Comparison of ENCODE assay signal across 9 cellular contexts in the genomic region with DNA sequence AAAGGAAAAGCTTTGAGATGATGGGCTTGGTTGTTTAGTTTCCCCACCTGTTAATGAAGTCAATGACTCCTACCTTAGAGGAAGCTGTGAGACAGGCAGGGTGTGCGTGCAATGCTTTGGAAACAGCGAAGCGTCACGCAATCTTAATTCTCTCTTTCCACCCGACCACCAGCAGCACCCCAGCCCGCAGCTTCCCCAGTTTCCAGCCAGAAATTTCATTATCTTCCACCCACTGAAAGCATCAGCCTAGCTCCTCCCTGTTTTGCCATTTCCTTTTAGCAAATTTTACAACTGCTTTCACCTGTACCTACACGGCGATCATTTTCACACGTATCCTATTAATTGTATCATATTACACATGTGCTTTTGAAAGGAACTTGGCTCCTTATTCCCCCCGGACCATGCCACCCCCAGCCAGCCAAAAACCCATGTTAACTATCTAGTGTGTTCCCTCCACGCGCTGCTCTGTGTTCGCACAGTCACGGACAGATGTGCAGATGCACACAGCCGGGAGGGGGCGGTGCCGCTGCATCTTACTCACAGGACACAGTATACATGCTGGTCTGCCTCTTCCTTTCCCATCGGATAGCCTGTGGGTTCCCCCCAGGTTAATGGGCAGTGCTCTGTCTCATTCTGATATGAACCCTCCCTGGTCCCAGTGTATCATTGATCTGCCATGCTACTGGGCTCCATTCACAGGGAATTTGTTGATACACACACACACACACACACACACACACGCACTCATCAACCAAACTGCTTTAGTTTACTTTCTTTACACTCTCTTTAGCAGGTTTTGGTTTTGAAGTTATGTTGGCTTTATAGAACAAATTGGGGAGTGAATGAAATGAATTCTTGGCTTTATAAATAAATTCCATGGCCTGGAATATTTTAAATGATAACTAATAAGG. TPM values are rescaled to one million over a fixed set of nuclear protein-coding genes. Genes with fewer than 3 reads are reported as not detected.
DNase-seq lines count a peak whose midpoint lies in the region; ATAC-seq and TF ChIP-seq lines count a peak whose summit lies in the region.
"Had no signal": no experiment of that assay in that cellular context is flagged by ENCODE, and none has a peak within 500 bp of the region (broad histone marks: within the 10 kb centered on the region; RNA-seq: fewer than 3 reads in every experiment).

No MANE protein-coding gene starts in this region.

- intact Hi-C loops in stomach (cut with DNase I; ENCODE audit: low total_unique reads), result no loop called here

- no peaks in the 10 kb centered on the region for H3K9me3 ChIP-seq in mucosa of rectum (ENCODE audit: control insufficient read depth in 2 of 2, low read length in 2 of 2)
- no peaks in the 10 kb centered on the region for H3K9me3 ChIP-seq in stomach

- H3K36me3 ChIP-seq in mucosa of rectum (ENCODE audit: control insufficient read depth in 2 of 2, insufficient read depth in 2 of 2, low read length in 2 of 2) (no peaks in the 10 kb centered on the region), stomach (no peaks in the 10 kb centered on the region)

- TF ChIP-seq CTCF in GM12864 (IDR thresholded peaks at IDR 0.05; ENCODE audit: low read depth, low read length, missing control alignments), result peak; percentile 78
- TF ChIP-seq CTCF in coronary artery (IDR thresholded peaks at IDR 0.05), result no peak
- TF ChIP-seq CTCF in stomach (IDR thresholded peaks at IDR 0.05), result peak in 5 of 7 experiments; percentile 31 to 48 (median 39)

- no peak for TF ChIP-seq EP300 in stomach (IDR thresholded peaks at IDR 0.05)

- no peak for TF ChIP-seq POLR2A in stomach (IDR thresholded peaks at IDR 0.05)

- ATAC-seq in HG03066 (IDR thresholded peaks at IDR 0.05; ENCODE audit: low read depth, unreplicated experiment) (peak; percentile 75), HG03354 (IDR thresholded peaks at IDR 0.05; ENCODE audit: poor library complexity, severe bottlenecking, unreplicated experiment) (no peak)

- WGBS in stomach, 5 donors, result 51 to 66% (median 60%) methylated on average over 19 of the region's 19 CpGs

- DNase-seq in GM12864 (ENCODE audit: low read depth), result peak; percentile 21
- DNase-seq in NCI-H226, result peak; percentile 36
- peak; percentile 52 for DNase-seq in activated CD4-positive, CD25-positive, alpha-beta regulatory T cell treated with anti-CD3 and anti-CD28 coated beads, Interleukin-2, amount 50 U/mL, for 72 hours
- peak; percentile 12 for DNase-seq in coronary artery (ENCODE audit: low spot score)
- peak; percentile 69 for DNase-seq in stomach

- H3K9ac ChIP-seq in mucosa of rectum (ENCODE audit: low read depth in 1 of 2, low read length in 2 of 2), result peak overlapping the region; percentile 17 to 37

- H3K4me1 ChIP-seq in mucosa of rectum (ENCODE audit: control insufficient read depth in 2 of 2, insufficient read depth in 2 of 2, low read length in 2 of 2) (no peaks in the 10 kb centered on the region), stomach (peaks cover 0 to 14% (median 5%) of the 10 kb centered on the region in 4 donors)

- H3K27me3 ChIP-seq in mucosa of rectum (ENCODE audit: control insufficient read depth in 2 of 2, insufficient read depth in 2 of 2, low read length in 2 of 2) (peaks cover 0 to 5% of the 10 kb centered on the region in 2 donors), stomach (no peaks in the 10 kb centered on the region)

- H3K27ac ChIP-seq in coronary artery (no peak overlapping the region), mucosa of rectum (ENCODE audit: low read depth in 2 of 2, low read length in 2 of 2) (no peak overlapping the region), stomach (no peak overlapping the region)
- H3K27ac ChIP-seq: epithelial cell of prostate had no signal

- H3K4me3 ChIP-seq in GM12864 (ENCODE audit: low read depth, low read length) (peak overlapping the region; percentile 24; the same call in 1 of the 2 replicates), coronary artery (no peak overlapping the region), mucosa of rectum (ENCODE audit: low read length in 2 of 2) (peak overlapping the region; percentile 52 to 71), stomach (no peak overlapping the region)

RNA-seq across cellular contexts. Expression of gene CYP27C1, which starts 22.4 kb away (rescaled TPM):
- total RNA-seq in stomach, result 1 to 10 TPM in 1 of 5 donors, not detected in 4; 3.5 TPM
- under 1 TPM; 0.25 to 0.50 (median 0.31) TPM for polyA plus RNA-seq in stomach

Comparison
In these comparisons a context has a peak if more than half of its experiments do, and no peak if none do; other contexts are left out.
1. DNase-seq: peak in every context shown above with its lines; median percentile 69 in stomach; 52 in activated CD4-positive, CD25-positive, alpha-beta regulatory T cell treated with anti-CD3 and anti-CD28 coated beads, Interleukin-2, amount 50 U/mL, for 72 hours; 36 in NCI-H226; 21 in GM12864; 12 in coronary artery.
2. H3K4me3 ChIP-seq: peak in GM12864 (single experiment) and mucosa of rectum (2 of 2); none in coronary artery (single experiment) and stomach (0 of 4).